ENCODE assay signal across 8 cellular contexts in the genomic region with DNA sequence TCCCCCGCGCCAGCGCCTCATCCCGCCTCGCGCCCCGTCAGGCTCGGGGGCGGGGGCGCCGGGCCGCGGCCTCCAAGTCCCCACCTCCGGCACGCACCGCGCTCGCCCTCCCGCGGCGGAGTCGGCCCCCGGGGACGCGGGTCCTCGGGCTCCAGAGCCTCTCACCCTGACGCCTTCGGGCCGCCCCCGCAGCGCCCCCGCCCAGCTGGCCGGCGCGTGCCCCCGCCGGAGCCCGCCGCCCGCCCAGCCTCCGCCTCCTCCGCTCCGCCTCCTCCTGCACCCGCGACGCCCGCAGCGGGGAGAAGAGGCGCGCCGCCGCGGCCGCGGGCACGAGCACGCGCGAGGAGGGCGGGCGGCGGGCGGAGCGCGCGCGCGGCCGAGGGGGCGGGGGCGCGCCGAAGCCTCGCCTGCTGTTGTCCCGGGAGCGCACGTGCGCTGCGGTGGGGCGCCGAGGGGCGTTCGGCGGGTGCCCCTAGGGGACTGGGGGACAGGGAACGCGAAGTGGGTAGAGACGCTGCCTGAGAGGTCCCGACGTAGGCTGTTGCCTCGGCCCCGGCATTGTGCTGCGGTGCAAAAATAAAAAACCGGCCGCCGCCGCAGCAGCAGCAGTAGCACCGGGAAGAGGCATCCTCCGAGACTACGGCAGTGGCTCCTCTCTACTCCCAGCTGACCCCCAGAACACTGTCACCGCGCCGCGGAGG.
DNase-seq lines count a peak whose midpoint lies in the region; ATAC-seq and TF ChIP-seq lines count a peak whose summit lies in the region.

No MANE protein-coding gene starts in this region.

- in situ Hi-C loops in astrocyte of the cerebellum (cut with HindIII; ENCODE audit: low sequenced_read_pairs) = loop anchor here (25.0 kb wide), 1 partner anchor 167 kb away; no protein-coding TSS in a partner anchor

- ATAC-seq in CD8-positive, alpha-beta T cell = peak; percentile 78
- peak; percentile 52 for ATAC-seq in GM21576 (IDR thresholded peaks at IDR 0.05; ENCODE audit: unreplicated experiment)
- peak; percentile 93 for ATAC-seq in aorta (ENCODE audit: low FRiP score)

- H3K27me3 ChIP-seq in CD8-positive, alpha-beta T cell (ENCODE audit: insufficient read depth, low read length) = no peaks in the 10 kb centered on the region
- H3K27me3 ChIP-seq in MG63 (no peaks in the 10 kb centered on the region), aorta (ENCODE audit: control insufficient read depth in 1 of 2, insufficient read depth in 2 of 2, low read length in 1 of 2) (no peaks in the 10 kb centered on the region)

- H3K27ac ChIP-seq in CD8-positive, alpha-beta T cell (ENCODE audit: low read depth, low read length) = peak overlapping the region; percentile 46
- no peak overlapping the region for H3K27ac ChIP-seq in aorta (ENCODE audit: low read depth in 1 of 2, low read length in 2 of 2)

- H3K27me3 Mint-ChIP-seq in CD8-positive, alpha-beta T cell (ENCODE audit: low read depth) = peaks cover 15% of the 10 kb centered on the region
- peaks cover 35% of the 10 kb centered on the region for H3K27me3 Mint-ChIP-seq in T-helper 1 cell treated with Interleukin-12 subunit alpha and Interleukin-12 subunit beta and Interleukin-4 antibody, amounts not matched to agents 30 μg/mL and 1 μg/mL, for 36 hours (ENCODE audit: low read depth)

- peaks cover 14% of the 10 kb centered on the region for H3K4me1 ChIP-seq in CD8-positive, alpha-beta T cell (ENCODE audit: insufficient read depth, low read length)
- H3K4me1 ChIP-seq in aorta (ENCODE audit: control insufficient read depth in 1 of 2, insufficient read depth in 2 of 2, low read length in 2 of 2) = no peaks in the 10 kb centered on the region

- no peak for TF ChIP-seq CTCF in CD8-positive, alpha-beta T cell (IDR thresholded peaks at IDR 0.05)
- no peak for TF ChIP-seq CTCF in astrocyte of the cerebellum (IDR thresholded peaks at IDR 0.05; ENCODE audit: low read depth, low read length, missing control alignments)

- H3K9me3 Mint-ChIP-seq in CD8-positive, alpha-beta T cell = no peaks in the 10 kb centered on the region
- no peaks in the 10 kb centered on the region for H3K9me3 Mint-ChIP-seq in T-helper 1 cell treated with Interleukin-12 subunit alpha and Interleukin-12 subunit beta and Interleukin-4 antibody, amounts not matched to agents 30 μg/mL and 1 μg/mL, for 36 hours

- peak overlapping the region; percentile 72 for H3K4me3 Mint-ChIP-seq in CD8-positive, alpha-beta T cell
- H3K4me3 Mint-ChIP-seq in T-helper 1 cell treated with Interleukin-12 subunit alpha and Interleukin-12 subunit beta and Interleukin-4 antibody, amounts not matched to agents 30 μg/mL and 1 μg/mL, for 36 hours = peak overlapping the region; percentile 83

- intact Hi-C loops in CD8-positive, alpha-beta T cell (cut with DNase I, micrococcal nuclease) = loop anchor here (5.0 to 10.0 kb wide), 5 partner anchors 618 to 1638 kb away; partner anchors contain the start of genes SNX19 (in 2 of the 2), ZBTB44 (in 2 of the 2), APLP2 (in 1 of the 2) and NFRKB (in 1 of the 2)
- intact Hi-C loops in aorta (cut with DNase I) = loop anchor here in 1 of 2 donors (10.0 kb wide), 1 partner anchor 135 kb away; no protein-coding TSS in a partner anchor

- no peaks in the 10 kb centered on the region for H3K36me3 ChIP-seq in CD8-positive, alpha-beta T cell (ENCODE audit: insufficient read depth, low read length)
- H3K36me3 ChIP-seq in MG63 (no peaks in the 10 kb centered on the region), aorta (ENCODE audit: control insufficient read depth in 1 of 2, insufficient read depth in 2 of 2, low read length in 1 of 2) (no peaks in the 10 kb centered on the region)

- H3K9me3 ChIP-seq in CD8-positive, alpha-beta T cell (ENCODE audit: low read length) = no peaks in the 10 kb centered on the region
- H3K9me3 ChIP-seq in MG63 (no peaks in the 10 kb centered on the region), aorta (ENCODE audit: control insufficient read depth, low read length) (no peaks in the 10 kb centered on the region)

- H3K27ac Mint-ChIP-seq in CD8-positive, alpha-beta T cell = peak overlapping the region; percentile 49
- peak overlapping the region; percentile 78 for H3K27ac Mint-ChIP-seq in T-helper 1 cell treated with Interleukin-12 subunit alpha and Interleukin-12 subunit beta and Interleukin-4 antibody, amounts not matched to agents 30 μg/mL and 1 μg/mL, for 36 hours

- CTCF ChIA-PET in CD8-positive, alpha-beta T cell (lab: Charles Lee) = no interaction called here

- H3K4me3 ChIP-seq in CD8-positive, alpha-beta T cell (ENCODE audit: low read depth, low read length) = peak overlapping the region; percentile 64
- H3K4me3 ChIP-seq in MG63 (peak overlapping the region; percentile 63), astrocyte of the cerebellum (ENCODE audit: low read depth, low read length) (peak overlapping the region; percentile 64), aorta (ENCODE audit: low read length in 2 of 2) (peak overlapping the region; percentile 92 to 99)

- POLR2A ChIA-PET in CD8-positive, alpha-beta T cell (lab: Charles Lee) = interaction anchor here (0.7 kb wide), 1 partner anchor 53 kb away, joined by 4 read pairs; no protein-coding TSS in a partner anchor

- WGBS in aorta, 2 donors = 0 to 1% methylated on average over 26 to 103 of the region's 103 CpGs

- H3K36me3 Mint-ChIP-seq in CD8-positive, alpha-beta T cell = peaks cover 2% of the 10 kb centered on the region
- H3K36me3 Mint-ChIP-seq in T-helper 1 cell treated with Interleukin-12 subunit alpha and Interleukin-12 subunit beta and Interleukin-4 antibody, amounts not matched to agents 30 μg/mL and 1 μg/mL, for 36 hours (ENCODE audit: low read depth) = no peaks in the 10 kb centered on the region

- H3K4me1 Mint-ChIP-seq in CD8-positive, alpha-beta T cell (ENCODE audit: low read depth) = peaks cover 29% of the 10 kb centered on the region
- peaks cover 32% of the 10 kb centered on the region for H3K4me1 Mint-ChIP-seq in T-helper 1 cell treated with Interleukin-12 subunit alpha and Interleukin-12 subunit beta and Interleukin-4 antibody, amounts not matched to agents 30 μg/mL and 1 μg/mL, for 36 hours (ENCODE audit: low read depth)

- DNase-seq in CD8-positive, alpha-beta T cell = peak; percentile 48 to 86 (median 72)
- DNase-seq in MG63 (peak; percentile 83), astrocyte of the cerebellum (ENCODE audit: low read depth) (peak; percentile 23), hypothalamus (lab: John Stamatoyannopoulos, UW) (peak in 48 of 51 donors; percentile 28 to 88 (median 73)), retina (peak; percentile 90), aorta (peak; percentile 84 to 93)

Comparison
In these comparisons a context has a peak if more than half of its experiments do, and no peak if none do; other contexts are left out.
1. DNase-seq: peak in every context shown above with its lines; median percentile 90 in retina; 88 in aorta; 83 in MG63; 73 in hypothalamus; 72 in CD8-positive, alpha-beta T cell; 23 in astrocyte of the cerebellum.